In the genomic region with DNA sequence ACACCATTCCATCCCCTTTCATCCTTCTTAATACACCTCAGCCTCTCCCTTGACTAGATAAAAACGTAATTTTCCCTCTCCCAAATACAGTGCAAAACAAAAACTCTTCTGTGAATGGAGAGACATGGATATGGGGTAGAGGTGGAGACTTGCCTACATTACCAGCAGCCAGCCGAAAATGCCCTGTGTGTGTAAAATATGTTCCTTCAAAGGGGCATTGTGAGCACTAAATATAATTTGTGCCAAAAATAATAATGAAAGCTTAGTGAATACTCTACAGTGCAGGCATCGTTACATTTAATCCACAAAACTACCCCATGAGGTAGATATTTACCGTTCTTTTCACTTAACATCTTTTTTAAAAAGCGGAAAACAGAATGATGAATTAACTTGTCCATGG, we compare ENCODE assay signal across 8 cellular contexts. TPM values are rescaled to one million over a fixed set of nuclear protein-coding genes. Genes with fewer than 3 reads are reported as not detected.
DNase-seq lines count a peak whose midpoint lies in the region; ATAC-seq and TF ChIP-seq lines count a peak whose summit lies in the region.

No MANE protein-coding gene starts in this region.

- H3K9me3 Mint-ChIP-seq in nephron progenitor cell, result peaks cover 39% of the 10 kb centered on the region

- peaks cover 45% of the 10 kb centered on the region for H3K27me3 Mint-ChIP-seq in nephron progenitor cell (ENCODE audit: low read depth, poor library complexity)

- H3K4me3 ChIP-seq in AG10803 (ENCODE audit: low read length) (peak overlapping the region; percentile 92), Karpas-422 (ENCODE audit: low read length) (peak overlapping the region; percentile 80; the same call in 1 of the 2 replicates), coronary artery (peak overlapping the region; percentile 95)

- no peaks in the 10 kb centered on the region for H3K9me2 ChIP-seq in Karpas-422 (replicated peaks; ENCODE audit: insufficient read depth, low read length)

- H3K27ac ChIP-seq in Karpas-422 (ENCODE audit: low read length) (no peak overlapping the region), coronary artery (peak overlapping the region; percentile 85 to 96)

- peaks cover 36% of the 10 kb centered on the region for H3K4me1 Mint-ChIP-seq in nephron progenitor cell

- H3K9ac ChIP-seq in Karpas-422 (ENCODE audit: low read length), result peak overlapping the region; percentile 81

- H3K4me3 Mint-ChIP-seq in nephron progenitor cell, result peak overlapping the region; percentile 85

- H3K4me2 ChIP-seq in Karpas-422 (ENCODE audit: low read depth, low read length, poor library complexity, severe bottlenecking), result peak overlapping the region; percentile 91

- peak overlapping the region; percentile 99 for H2AFZ ChIP-seq in Karpas-422 (ENCODE audit: low read length)

- H3K27me3 ChIP-seq in Karpas-422 (ENCODE audit: low read length), result peaks cover 2% of the 10 kb centered on the region; the same call in 1 of the 2 replicates

- H3K36me3 ChIP-seq in Karpas-422 (ENCODE audit: insufficient read depth, low read length), result peaks cover 10% of the 10 kb centered on the region; the same call in 1 of the 2 replicates

- DNase-seq in AG10803 (ENCODE audit: low read depth) (no peak), Karpas-422 (no peak), coronary artery (ENCODE audit: low spot score) (no peak), nephron progenitor cell (no peak), HT-29 (ENCODE audit: low spot score) (no peak), amniotic stem cell (lab: John Stamatoyannopoulos, UW) (no peak), NCI-H226 (no peak)

- no peak overlapping the region for H3K27ac Mint-ChIP-seq in nephron progenitor cell

- peaks cover 16% of the 10 kb centered on the region; the same call in 1 of the 2 replicates for H3K9me3 ChIP-seq in Karpas-422 (ENCODE audit: low read length)

- peaks cover 35% of the 10 kb centered on the region for H3K36me3 Mint-ChIP-seq in nephron progenitor cell (ENCODE audit: low read depth)

- TF ChIP-seq CTCF in AG10803 (conservative IDR thresholded peaks at IDR 0.05; ENCODE audit: low read length), result no peak
- TF ChIP-seq CTCF in coronary artery (IDR thresholded peaks at IDR 0.05), result no peak
- TF ChIP-seq CTCF in nephron progenitor cell (IDR thresholded peaks at IDR 0.05), result no peak

- H3K79me2 ChIP-seq in Karpas-422 (ENCODE audit: low read length), result peaks cover 32% of the 10 kb centered on the region

- no peak for ATAC-seq in GM19395 (IDR thresholded peaks at IDR 0.05; ENCODE audit: unreplicated experiment)

- H4K20me1 ChIP-seq in Karpas-422 (ENCODE audit: insufficient read depth, low read depth, low read length), result no peaks in the 10 kb centered on the region

- H3K4me1 ChIP-seq in Karpas-422 (ENCODE audit: low read length), result peaks cover 27% of the 10 kb centered on the region

RNA-seq across cellular contexts. Expression of a gene that starts 1.0 kb away (rescaled TPM):
- total RNA-seq in Karpas-422 (2014; rRNA removed; shearing (Covaris generic); ENCODE audit: low replicate concordance), result 14.9 and 16.3 TPM in 2 replicates
- 32.2 and 58.2 TPM in 2 replicates for total RNA-seq in HT-29 (2014; rRNA removed; shearing (Covaris generic))

RNA-seq across cellular contexts. Expression of a gene that starts 43.3 kb away (rescaled TPM):
- not detected in 2 replicates for total RNA-seq in Karpas-422 (2014; rRNA removed; shearing (Covaris generic); ENCODE audit: low replicate concordance)
- total RNA-seq in HT-29 (2014; rRNA removed; shearing (Covaris generic)), result 6.1 and 7.5 TPM in 2 replicates
